16 cellular contexts compared by ENCODE assay signal in the genomic region with DNA sequence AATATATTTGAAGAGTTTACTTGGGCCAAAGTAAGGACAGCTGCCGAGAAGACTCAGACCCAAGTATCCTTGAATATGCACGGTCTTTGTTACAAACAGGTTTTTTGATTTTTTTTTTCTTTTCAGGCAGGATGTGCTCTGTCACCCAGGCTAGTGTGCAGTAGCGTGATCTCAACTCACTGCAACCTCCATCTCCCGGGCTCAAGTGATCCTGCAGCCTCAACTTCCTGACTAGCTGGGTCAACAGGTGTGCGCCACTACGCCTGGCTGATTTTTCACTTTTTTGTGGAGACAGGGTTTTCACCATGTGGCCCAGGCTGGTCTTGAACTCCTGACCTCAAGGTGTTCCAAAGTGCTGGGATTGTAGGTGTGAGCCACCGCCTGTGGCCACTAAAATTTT. TPM values are rescaled to one million over a fixed set of nuclear protein-coding genes. Genes with fewer than 3 reads are reported as not detected.
DNase-seq lines count a peak whose midpoint lies in the region; ATAC-seq, FAIRE-seq and TF ChIP-seq lines count a peak whose summit lies in the region.
"Had no signal": no experiment of that assay in that cellular context is flagged by ENCODE, and none has a peak within 500 bp of the region (broad histone marks: within the 10 kb centered on the region; RNA-seq: fewer than 3 reads in every experiment).

No MANE protein-coding gene starts in this region.

- POLR2A ChIA-PET in CD4-positive, alpha-beta T cell (lab: Charles Lee): no interaction called here
- POLR2A ChIA-PET in GM12878 (lab: Charles Lee) (no interaction called here), HEK293T (lab: Yijun Ruan, JAX) (no interaction called here)

- no peak overlapping the region for H3K27ac ChIP-seq in CD4-positive, alpha-beta T cell (ENCODE audit: low read depth, low read length)
- H3K27ac ChIP-seq in GM12878 (ENCODE audit: control insufficient read depth, insufficient read depth): peak overlapping the region; percentile 43; the same call in 1 of the 2 replicates
- H3K27ac ChIP-seq: colonic mucosa, heart right ventricle, thoracic aorta had no signal

- no peak for TF ChIP-seq RAD21 in GM12878 (IDR thresholded peaks at IDR 0.05; ENCODE audit: insufficient read depth, low read depth, low read length)

- RAD21 ChIA-PET in GM12878 (lab: Charles Lee; ENCODE audit: unreplicated experiment): no interaction called here

- peaks cover 22% of the 10 kb centered on the region for H3K36me3 Mint-ChIP-seq in CD4-positive, alpha-beta T cell (ENCODE audit: low read depth)

- no peak overlapping the region for H3K4me3 ChIP-seq in Jurkat, Clone E6-1 (ENCODE audit: low read length)
- no peak overlapping the region for H3K4me3 ChIP-seq in GM12878
- H3K4me3 ChIP-seq: colonic mucosa, heart right ventricle, thoracic aorta had no signal

- SMC1A ChIA-PET in GM12878 (lab: Charles Lee; ENCODE audit: uncharacterized antibody, unreplicated experiment): no interaction called here

- no peak overlapping the region for H2AFZ ChIP-seq in GM12878 (ENCODE audit: control insufficient read depth, low read depth, low read length)

- no peaks in the 10 kb centered on the region for H3K27me3 ChIP-seq in CD4-positive, alpha-beta T cell (ENCODE audit: control insufficient read depth, insufficient read depth, low read length)
- H3K27me3 ChIP-seq in GM12878 (replicated peaks in 1 of 2; ENCODE audit: control insufficient read depth in 2 of 2, insufficient read depth in 2 of 2, low read length in 1 of 2): no peaks in the 10 kb centered on the region
- H3K27me3 ChIP-seq: colonic mucosa, heart right ventricle had no signal

- peak; percentile 30 for ATAC-seq in CD4-positive, alpha-beta T cell (ENCODE audit: poor library complexity)
- ATAC-seq in GM12878 (peak; percentile 62), GM19463 (IDR thresholded peaks at IDR 0.05; ENCODE audit: unreplicated experiment) (no peak), GM21390 (IDR thresholded peaks at IDR 0.05; ENCODE audit: unreplicated experiment) (no peak)
- ATAC-seq: activated T-cell treated with anti-CD3 and anti-CD28 coated beads, Interleukin-2, amount 50 U/mL, for 4 hours; HCT116; heart right ventricle had no signal

- no peak for TF ChIP-seq CTCF in CD4-positive, alpha-beta T cell (IDR thresholded peaks at IDR 0.05)
- TF ChIP-seq CTCF in GM12878 (IDR thresholded peaks at IDR 0.05 in 2 of 3, conservative IDR thresholded peaks at IDR 0.05 in 1 of 3; ENCODE audit: control insufficient read depth in 2 of 3, extremely low read depth in 1 of 3, insufficient read depth in 1 of 3, low read depth in 3 of 3, low read length in 3 of 3): no peak

- no peak for TF ChIP-seq EP300 in GM12878 (IDR thresholded peaks at IDR 0.05; ENCODE audit: borderline replicate concordance in 1 of 2, control insufficient read depth in 1 of 2, low read depth in 2 of 2, low read length in 2 of 2)

- FAIRE-seq in GM12891 (lab: Jason Lieb, UNC) (peak; percentile 91), GM12878 (lab: Jason Lieb, UNC) (peak; percentile 88)

- H3K9ac ChIP-seq in GM12878 (ENCODE audit: control insufficient read depth, insufficient read depth, low read length): no peak overlapping the region

- intact Hi-C loops in CD4-positive, alpha-beta T cell (cut with DNase I, micrococcal nuclease): no loop called here
- intact Hi-C loops in GM12878 (cut with micrococcal nuclease; ENCODE audit: unreplicated experiment): no loop called here

- no peaks in the 10 kb centered on the region for H3K27me3 Mint-ChIP-seq in CD4-positive, alpha-beta T cell
- H3K27me3 Mint-ChIP-seq: CD8-positive, alpha-beta memory T cell had no signal

- in situ Hi-C loops in GM12878 (cut with MboI): no loop called here

- H3K4me1 Mint-ChIP-seq in CD4-positive, alpha-beta T cell (ENCODE audit: low read depth): peaks cover 43% of the 10 kb centered on the region

- H3K4me1 ChIP-seq in GM12878 (ENCODE audit: control insufficient read depth, insufficient read depth, low read length): peaks cover 14% of the 10 kb centered on the region
- H3K4me1 ChIP-seq: colonic mucosa had no signal

- TF ChIP-seq POLR2A in GM12891 (IDR thresholded peaks at IDR 0.05; ENCODE audit: low read depth, low read length) (no peak), GM12878 (IDR thresholded peaks at IDR 0.05; ENCODE audit: low read depth, low read length) (no peak)

- 38% methylated on average over 7 of the region's 7 CpGs for WGBS in GM12878 (ENCODE audit: insufficient coverage, insufficient replicate concordance, low lambda C conversion rate, missing lambda C conversion rate)

- H3K9me3 ChIP-seq in CD4-positive, alpha-beta T cell (ENCODE audit: control insufficient read depth, low read length): no peaks in the 10 kb centered on the region
- H3K9me3 ChIP-seq in GM12878 (replicated peaks; ENCODE audit: control insufficient read depth, insufficient read depth, low read length): no peaks in the 10 kb centered on the region
- H3K9me3 ChIP-seq: colonic mucosa, heart right ventricle, thoracic aorta had no signal

- BruUV-seq in GM12878 (replicated peaks; lab: Mats Ljungman, UMichigan): no TSS peak

- H3K4me3 Mint-ChIP-seq in CD4-positive, alpha-beta T cell: no peak overlapping the region
- H3K4me3 Mint-ChIP-seq: activated T-cell treated with anti-CD3 and anti-CD28 coated beads, Interleukin-2, amount 50 U/mL, for 4 hours had no signal

- H3K27ac Mint-ChIP-seq in CD4-positive, alpha-beta T cell: no peak overlapping the region

- H4K20me1 ChIP-seq in GM12878 (ENCODE audit: control insufficient read depth, insufficient read depth): no peaks in the 10 kb centered on the region

- CTCF ChIA-PET in CD4-positive, alpha-beta T cell (lab: Charles Lee): no interaction called here
- CTCF ChIA-PET in GM12878 (lab: Yijun Ruan, JAX): no interaction called here
- CTCF ChIA-PET in HEK293T (lab: Yijun Ruan, JAX): no interaction called here

- peaks cover 2% of the 10 kb centered on the region; the same call in 1 of the 2 replicates for H3K79me2 ChIP-seq in GM12878 (ENCODE audit: control insufficient read depth, insufficient read depth, low read length)

- H3K9me3 Mint-ChIP-seq in CD4-positive, alpha-beta T cell: no peaks in the 10 kb centered on the region
- H3K9me3 Mint-ChIP-seq: activated T-cell treated with anti-CD3 and anti-CD28 coated beads, Interleukin-2, amount 50 U/mL, for 4 hours; CD8-positive, alpha-beta memory T cell had no signal

- H3K36me3 ChIP-seq in GM12878 (ENCODE audit: control insufficient read depth in 2 of 2, insufficient read depth in 2 of 2, low read length in 1 of 2): no peaks in the 10 kb centered on the region; a peak in 1 of 4 replicates
- H3K36me3 ChIP-seq: colonic mucosa, thoracic aorta had no signal

- peak overlapping the region; percentile 70 for H3K4me2 ChIP-seq in GM12878 (ENCODE audit: control insufficient read depth, insufficient read depth)

- DNase-seq in CD4-positive, alpha-beta T cell: no peak
- DNase-seq in GM12891 (ENCODE audit: insufficient read length, low spot score) (no peak), GM12878 (ENCODE audit: low read depth, low spot score) (peak; percentile 34), HEK293T (ENCODE audit: extremely low spot score) (no peak)
- peak; percentile 86 for DNase-seq in Jurkat, Clone E6-1 (ENCODE audit: low read depth, low spot score)
- DNase-seq: activated T-cell treated with anti-CD3 and anti-CD28 coated beads, Interleukin-2, amount 50 U/mL, for 4 hours; colonic mucosa; heart right ventricle; KG1; NCI-H1092; NCI-H526 treated with DMSO at 0.1 percent for 48 hours had no signal

TF ChIP-seq in GM12891, 5 proteins besides CTCF, POLR2A, EP300 and RAD21:
- TF ChIP-seq SPI1 (IDR thresholded peaks at IDR 0.05; ENCODE audit: low read depth, low read length): no peak
- no peak for TF ChIP-seq POU2F2 (IDR thresholded peaks at IDR 0.05; ENCODE audit: low read depth, low read length)
- no peak for TF ChIP-seq TAF1 (IDR thresholded peaks at IDR 0.05; ENCODE audit: low read depth, low read length)
- TF ChIP-seq PAX5 (IDR thresholded peaks at IDR 0.05; ENCODE audit: insufficient read depth, low read length, severe bottlenecking): peak; percentile 93
- no peak for TF ChIP-seq POLR2AphosphoS5 (IDR thresholded peaks at IDR 0.05; ENCODE audit: low read depth, low read length)

TF ChIP-seq in GM12878, 131 proteins besides CTCF, POLR2A, EP300 and RAD21 (continues in another document):
- TF ChIP-seq EED (IDR thresholded peaks at IDR 0.05; ENCODE audit: low read depth): peak; percentile 57
- TF ChIP-seq ZBED1 (IDR thresholded peaks at IDR 0.05; ENCODE audit: borderline replicate concordance): no peak
- peak; percentile 88 for TF ChIP-seq PAX5 (IDR thresholded peaks at IDR 0.05; ENCODE audit: borderline replicate concordance, low read depth, low read length)
- no peak for TF ChIP-seq RAD51 (IDR thresholded peaks at IDR 0.05)
- TF ChIP-seq TCF12 (IDR thresholded peaks at IDR 0.05; ENCODE audit: low read depth, low read length): 0 out of 2 replicates have a peak, but pooled peaks have one; percentile 47

TF ChIP-seq in HEK293T, 16 proteins besides CTCF, POLR2A, EP300 and RAD21:
- no peak for TF ChIP-seq HDGF (IDR thresholded peaks at IDR 0.05; ENCODE audit: borderline replicate concordance)
- no peak for TF ChIP-seq SUZ12 (IDR thresholded peaks at IDR 0.05)
- TF ChIP-seq SP1 (IDR thresholded peaks at IDR 0.05): no peak
- no peak for TF ChIP-seq NFRKB (IDR thresholded peaks at IDR 0.05)
- TF ChIP-seq LEF1 (IDR thresholded peaks at IDR 0.05; ENCODE audit: borderline replicate concordance): no peak
- no peak for TF ChIP-seq FOXK2 (IDR thresholded peaks at IDR 0.05)

RNA-seq across cellular contexts. Expression of a gene that starts 27.4 kb away (rescaled TPM):
- 10 to 100 TPM; 73.3 to 73.5 TPM for total RNA-seq in CD4-positive, alpha-beta T cell
- 1.9 TPM for polyA plus RNA-seq in GM12891 (2012; ENCODE audit: low read depth, missing spikeins)
- polyA plus RNA-seq in Jurkat, Clone E6-1 (2012; ENCODE audit: insufficient read depth, insufficient read length): 4.9 TPM
- 30.5 and 31.5 TPM in 2 replicates for total RNA-seq in GM12878 (2013; cell fraction: nucleolus; rRNA removed)
- 3.4 and 3.9 TPM in 2 replicates for total RNA-seq in GM12878 (2014; rRNA removed)
- 3.5 and 3.7 TPM in 2 replicates for total RNA-seq in GM12878 (2014; rRNA removed; fragmentation: Illumina TruSeq; extraction: Trizol)
- total RNA-seq in GM12878 (2021): 3.6 and 4.1 TPM in 2 replicates
- polyA plus RNA-seq in GM12878 (2011; ENCODE audit: low read depth): 2.1 TPM
- 4.8 and 7.4 TPM in 2 replicates for polyA plus RNA-seq in GM12878 (2011; rRNA removed)
- 1.4 and 1.8 TPM in 2 replicates for polyA plus RNA-seq in GM12878 (2011; cell fraction: cytosol; rRNA removed)
- polyA plus RNA-seq in GM12878 (2011; cell fraction: nucleus; rRNA removed): 3.9 and 4.9 TPM in 2 replicates
- polyA plus RNA-seq in GM12878 (2012): 3.8 and 4.1 TPM in 2 replicates
- polyA plus RNA-seq in GM12878 (2014; fragmentation: Illumina TruSeq; extraction: Trizol): 2.7 and 6.0 TPM in 2 replicates
- under 1 TPM; 0.63 to 0.80 TPM for polyA plus RNA-seq in GM12878 (2014; fragmentation: Nextera tagmentation; extraction: Ambion mirVana)
- 1.8 and 2.0 TPM in 2 replicates for polyA plus RNA-seq in GM12878 (2014; rRNA removed)
- polyA plus RNA-seq in GM12878 (2016; fragmentation: Nextera tagmentation; extraction: Ambion mirVana): 1 to 10 TPM; 1.2 to 1.5 TPM
- polyA minus RNA-seq in GM12878 (2011; rRNA and poly(A)+ RNA removed): 4.9 and 6.2 TPM in 2 replicates
- polyA minus RNA-seq in GM12878 (2011; cell fraction: cytosol; rRNA and poly(A)+ RNA removed): 2.9 and 3.1 TPM in 2 replicates
- polyA minus RNA-seq in GM12878 (2011; cell fraction: nucleus; rRNA and poly(A)+ RNA removed): 4.2 and 7.4 TPM in 2 replicates

Comparison
In these comparisons a context has a peak if more than half of its experiments do, and no peak if none do; other contexts are left out.
1. ATAC-seq: peak in CD4-positive, alpha-beta T cell (single experiment) and GM12878 (single experiment); none in GM19463 (single experiment) and GM21390 (single experiment).
2. DNase-seq: peak in Jurkat, Clone E6-1 (single experiment) and GM12878 (single experiment); none in CD4-positive, alpha-beta T cell (0 of 10), GM12891 (single experiment) and HEK293T (single experiment).